In genomic region chr7:157901166-157901565, GRCh38 we compare ENCODE assay signal across 17 cellular contexts.
"Had no signal": no experiment of that assay in that cellular context is flagged by ENCODE, and none has a peak within 500 bp of the region (broad histone marks: within the 10 kb centered on the region; RNA-seq: fewer than 3 reads in every experiment).

No MANE protein-coding gene starts in this region.

- H3K27me3 ChIP-seq: colonic mucosa, esophagus muscularis mucosa, foreskin keratinocyte had no signal

- H3K4me3 Mint-ChIP-seq: dendritic cell treated with granulocyte-macrophage colony-stimulating factor and Interleukin-4, amounts not matched to agents 40 ng/mL and 50 ng/mL, for 4 days; effector memory CD8-positive, alpha-beta T cell had no signal

- H3K4me1 ChIP-seq: colonic mucosa, foreskin keratinocyte, left lung, lower lobe of right lung had no signal

- H3K9me3 Mint-ChIP-seq: dendritic cell treated with granulocyte-macrophage colony-stimulating factor and Interleukin-4, amounts not matched to agents 40 ng/mL and 50 ng/mL, for 4 days; effector memory CD8-positive, alpha-beta T cell had no signal

- H3K9me3 ChIP-seq: colonic mucosa, esophagus muscularis mucosa, heart right ventricle, left lung, lower lobe of right lung had no signal

- DNase-seq: colonic mucosa; cortex of kidney; effector CD8-positive, alpha-beta T cell; effector memory CD8-positive, alpha-beta T cell; foreskin keratinocyte; glutamatergic neuron; head of caudate nucleus; heart right ventricle; hippocampal formation; left cardiac atrium; left ventricle myocardium superior; lower lobe of right lung; mesenchymal stem cell; midbrain had no signal

- H3K27ac Mint-ChIP-seq: dendritic cell treated with granulocyte-macrophage colony-stimulating factor and Interleukin-4, amounts not matched to agents 40 ng/mL and 50 ng/mL, for 4 days; effector memory CD8-positive, alpha-beta T cell had no signal

- H3K36me3 ChIP-seq: colonic mucosa, esophagus muscularis mucosa, heart right ventricle, left lung, lower lobe of right lung had no signal

- ATAC-seq: effector memory CD8-positive, alpha-beta T cell; foreskin keratinocyte; heart right ventricle; left cardiac atrium; left lung; left ventricle myocardium superior; lower lobe of right lung had no signal

- H3K27ac ChIP-seq: colonic mucosa, esophagus muscularis mucosa, foreskin keratinocyte, heart right ventricle, left lung, lower lobe of right lung had no signal

- H3K4me3 ChIP-seq: colonic mucosa, esophagus muscularis mucosa, heart right ventricle, left lung, lower lobe of right lung had no signal
